ENCODE assay signal across 31 cellular contexts in genomic region chr6:34104186-34104585, GRCh38. TPM values are rescaled to one million over a fixed set of nuclear protein-coding genes. Genes with fewer than 3 reads are reported as not detected.
"Had no signal": no experiment of that assay in that cellular context is flagged by ENCODE, and none has a peak within 500 bp of the region (broad histone marks: within the 10 kb centered on the region; RNA-seq: fewer than 3 reads in every experiment).

No MANE protein-coding gene starts in this region.

- H3K27me3 ChIP-seq: dorsolateral prefrontal cortex, gastrocnemius medialis, hepatocyte had no signal

- DNase-seq: dermis blood vessel endothelial cell; dorsolateral prefrontal cortex; effector CD4-positive, alpha-beta T cell; effector memory CD4-positive, alpha-beta T cell; erythroblast; esophagus squamous epithelium; foreskin fibroblast; foreskin melanocyte; gastrocnemius medialis; heart right ventricle; hypothalamus; immature natural killer cell; islet precursor cell; kidney; kidney glomerular epithelial cell; left colon; left lung; left ventricle myocardium superior; lower lobe of right lung; mesenchymal stem cell; mucosa of descending colon; naive B cell; naive thymus-derived CD8-positive, alpha-beta T cell had no signal

- H3K4me3 ChIP-seq: coronary artery, dorsolateral prefrontal cortex, esophagus squamous epithelium, gastrocnemius medialis, heart right ventricle, hepatocyte, left lung, lower lobe of right lung, mucosa of descending colon had no signal

- H3K79me2 ChIP-seq: hepatocyte had no signal

- H3K4me1 ChIP-seq: esophagus squamous epithelium, gastrocnemius medialis, heart right ventricle, left lung, lower lobe of right lung had no signal

- H3K27ac ChIP-seq: coronary artery, epithelial cell of prostate, esophagus squamous epithelium, gastrocnemius medialis, heart right ventricle, hepatocyte, left lung, lower lobe of right lung had no signal

- H3K36me3 ChIP-seq: esophagus squamous epithelium, gastrocnemius medialis, heart right ventricle, left lung, lower lobe of right lung had no signal

- H3K4me2 ChIP-seq: hepatocyte had no signal

- FAIRE-seq: colon, kidney had no signal

- H3K9me3 ChIP-seq: esophagus squamous epithelium, gastrocnemius medialis, heart right ventricle, left lung, lower lobe of right lung, mucosa of descending colon had no signal

- H2AFZ ChIP-seq: hepatocyte had no signal

RNA-seq across cellular contexts. Expression of gene GRM4, which starts 41.7 kb away (rescaled TPM):
- total RNA-seq: dermis blood vessel endothelial cell; esophagus mucosa; esophagus squamous epithelium; glomerular endothelial cell; heart right ventricle; kidney; left colon; left lung; left ventricle myocardium superior; lower lobe of right lung; lung microvascular endothelial cell; mesenteric fat pad; naive thymus-derived CD8-positive, alpha-beta T cell had no signal
- polyA plus RNA-seq: heart right ventricle; hepatocyte; immature natural killer cell; naive thymus-derived CD8-positive, alpha-beta T cell had no signal
